Comparison of ENCODE assay signal across 10 cellular contexts in the genomic region with DNA sequence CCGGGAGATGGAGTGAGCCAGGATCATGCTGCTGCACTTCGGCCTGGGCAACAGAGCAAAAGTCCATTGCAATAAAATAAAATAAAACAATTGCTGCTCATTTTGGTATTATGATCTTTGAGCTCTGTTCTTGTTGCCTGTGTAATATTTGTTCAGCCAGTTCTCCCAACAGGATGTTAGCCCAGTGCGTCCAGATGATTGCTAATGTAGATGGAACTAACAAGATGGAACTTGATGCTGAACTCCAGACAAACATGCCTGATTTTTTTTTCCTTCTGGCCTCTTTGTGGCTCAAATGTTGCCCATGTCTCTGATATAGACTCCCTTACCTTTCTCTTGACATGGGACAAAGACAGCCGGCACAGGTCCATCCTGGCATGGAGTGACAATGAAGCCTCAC. TPM values are rescaled to one million over a fixed set of nuclear protein-coding genes. Genes with fewer than 3 reads are reported as not detected.
"Had no signal": no experiment of that assay in that cellular context is flagged by ENCODE, and none has a peak within 500 bp of the region (broad histone marks: within the 10 kb centered on the region; RNA-seq: fewer than 3 reads in every experiment).

No MANE protein-coding gene starts in this region.

- H3K27ac Mint-ChIP-seq: HFFc6 had no signal

- H3K4me3 Mint-ChIP-seq: HFFc6 had no signal

- DNase-seq: GM23248, GOT3, H7, HFFc6, IMR-90 had no signal

- FAIRE-seq: HTR-8/SVneo had no signal

- H3K9me3 ChIP-seq: HAP-1 had no signal

- H3K36me3 ChIP-seq: HAP-1 had no signal

- H3K9ac ChIP-seq: GM23248 had no signal

- ATAC-seq: HCT116 had no signal

- H3K9me3 Mint-ChIP-seq: HFFc6 had no signal

- H3K4me1 ChIP-seq: HAP-1 had no signal

- H3K27ac ChIP-seq: GM23248 had no signal

- H3K4me3 ChIP-seq: GM23248, HAP-1 had no signal

- H2AFZ ChIP-seq: GM23248 had no signal

RNA-seq across cellular contexts. Expression of a gene that starts 15.8 kb away (rescaled TPM):
- total RNA-seq: GM23248, H4, H7, HFFc6, HT-29, IMR-90 had no signal
- polyA plus RNA-seq: GM23248, IMR-90 had no signal

RNA-seq across cellular contexts. Expression of a gene that starts 50.4 kb away (rescaled TPM):
- total RNA-seq: GM23248, H4, H7, HFFc6, HT-29, IMR-90 had no signal
- polyA plus RNA-seq: GM23248, IMR-90 had no signal
